In the genomic region with DNA sequence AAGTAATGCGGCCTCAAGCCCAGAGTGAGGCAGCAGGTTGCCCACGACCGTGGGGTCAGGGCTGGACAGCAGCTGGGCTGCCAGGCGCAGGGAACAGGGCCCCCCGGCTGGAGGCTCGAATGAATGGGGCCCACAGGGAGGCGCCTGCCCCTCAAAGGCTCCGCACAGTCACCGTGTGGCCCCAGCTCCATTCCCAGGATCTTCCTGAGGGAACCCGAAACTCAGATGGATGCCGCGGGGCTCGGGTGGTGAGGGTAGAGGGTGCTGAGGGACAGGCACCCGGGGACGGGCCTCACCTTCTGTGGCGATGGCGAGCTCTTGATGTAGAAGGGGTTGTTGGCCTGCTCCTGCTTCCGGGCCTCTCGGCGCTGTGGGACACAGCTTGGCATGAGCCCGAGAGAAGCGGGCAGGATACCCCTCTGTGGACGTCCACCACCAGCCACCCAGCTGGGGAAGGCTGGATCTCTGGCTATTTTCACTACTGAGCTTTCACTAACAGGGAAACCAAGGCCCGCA, we compare ENCODE assay signal across 8 cellular contexts.
"Had no signal": no experiment of that assay in that cellular context is flagged by ENCODE, and none has a peak within 500 bp of the region (broad histone marks: within the 10 kb centered on the region; RNA-seq: fewer than 3 reads in every experiment).

No MANE protein-coding gene starts in this region.

- H3K4me3 ChIP-seq: GM23248, HAP-1, K562 had no signal

- H3K27ac ChIP-seq: GM23248, HL-60 had no signal

- H3K4me1 ChIP-seq: HAP-1 had no signal

- DNase-seq: GM23248, GOT3, H7 had no signal

- ATAC-seq: HCT116, HepG2, K562 had no signal

- H3K9me3 ChIP-seq: HAP-1 had no signal
